Comparison of ENCODE assay signal across 17 cellular contexts in genomic region chr15:33860749-33861148, GRCh38.
DNase-seq lines count a peak whose midpoint lies in the region; ATAC-seq and TF ChIP-seq lines count a peak whose summit lies in the region.
"Had no signal": no experiment of that assay in that cellular context is flagged by ENCODE, and none has a peak within 500 bp of the region (broad histone marks: within the 10 kb centered on the region; RNA-seq: fewer than 3 reads in every experiment).

No MANE protein-coding gene starts in this region.

- peak overlapping the region in 1 of 2 experiments; percentile 77; a peak in 2 of 4 replicates for H3K27ac ChIP-seq in SK-N-SH (ENCODE audit: low read depth in 2 of 2, low read length in 1 of 2)
- H3K27ac ChIP-seq: coronary artery, gastroesophageal sphincter, SJCRH30 had no signal

- H3K9me3 ChIP-seq in SK-N-SH: no peaks in the 10 kb centered on the region
- H3K9me3 ChIP-seq: gastroesophageal sphincter, SJCRH30 had no signal

- no peak overlapping the region for H3K9ac ChIP-seq in SK-N-SH

- H3K27me3 ChIP-seq in SK-N-SH (ENCODE audit: insufficient read depth): no peaks in the 10 kb centered on the region
- H3K27me3 ChIP-seq: gastroesophageal sphincter, SJCRH30 had no signal

- H3K9me2 ChIP-seq in SK-N-SH: no peaks in the 10 kb centered on the region

- H2AFZ ChIP-seq in SK-N-SH (ENCODE audit: low read depth): no peak overlapping the region

- ATAC-seq in GM19395 (IDR thresholded peaks at IDR 0.05; ENCODE audit: unreplicated experiment): no peak
- ATAC-seq in HG02678 (IDR thresholded peaks at IDR 0.05; ENCODE audit: unreplicated experiment): no peak
- ATAC-seq: gastroesophageal sphincter; K562; naive thymus-derived CD4-positive, alpha-beta T cell; right cardiac atrium had no signal

- POLR2A ChIA-PET in SK-N-SH (lab: Yijun Ruan, JAX): no interaction called here

- DNase-seq in HCEC 1CT (peak; percentile 69), SK-N-SH (no peak), fibroblast of gingiva (ENCODE audit: low read depth) (peak; percentile 3), retinal pigment epithelial cell (ENCODE audit: low read depth) (peak; percentile 39), SIG-M5 treated with dmso at 0.1 percent for 504 hours (lab: John Stamatoyannopoulos, UW; ENCODE audit: unreplicated experiment) (no peak)
- no peak for DNase-seq in activated CD4-positive, alpha-beta T cell treated with anti-CD3 and anti-CD28 coated beads, Interleukin-2, amount 50 U/mL, for 48 hours
- DNase-seq: GDM1; kidney glomerular epithelial cell; naive thymus-derived CD4-positive, alpha-beta T cell; NCI-H187; right cardiac atrium; SJCRH30 had no signal

- TF ChIP-seq CTCF in SK-N-SH (IDR thresholded peaks at IDR 0.05) (no peak), retinal pigment epithelial cell (conservative IDR thresholded peaks at IDR 0.05; ENCODE audit: low read depth, low read length) (no peak)

- TF ChIP-seq EP300 in SK-N-SH (IDR thresholded peaks at IDR 0.05; ENCODE audit: borderline replicate concordance in 1 of 2, low read depth in 1 of 2, low read length in 1 of 2): peak in 1 of 2 experiments; percentile 76; a peak in 2 of 4 replicates

- H3F3A ChIP-seq in SK-N-SH (replicated peaks; ENCODE audit: insufficient read depth): peaks cover 11% of the 10 kb centered on the region

- CTCF ChIA-PET in SK-N-SH (lab: Yijun Ruan, JAX): interaction anchor here (1.0 kb wide), 1 partner anchor 47 kb away, joined by 3 read pairs; no protein-coding TSS in a partner anchor

- no peaks in the 10 kb centered on the region for H4K20me1 ChIP-seq in SK-N-SH (ENCODE audit: insufficient read depth)

- no peaks in the 10 kb centered on the region for H3K79me2 ChIP-seq in SK-N-SH (ENCODE audit: insufficient read depth)

- 14% methylated on average over 3 of the region's 3 CpGs for WGBS in SK-N-SH (ENCODE audit: low lambda C conversion rate)

- H3K4me3 ChIP-seq in SK-N-SH (ENCODE audit: low read depth in 2 of 2, low read length in 1 of 2) (no peak overlapping the region), retinal pigment epithelial cell (ENCODE audit: low read length) (no peak overlapping the region)
- H3K4me3 ChIP-seq: coronary artery, gastroesophageal sphincter, K562, SJCRH30 had no signal

- H3K4me2 ChIP-seq in SK-N-SH: peak overlapping the region; percentile 57

- peaks cover 0 to 3% of the 10 kb centered on the region in 2 experiments for H3K36me3 ChIP-seq in SK-N-SH (replicated peaks in 1 of 2; ENCODE audit: control insufficient read depth in 1 of 2, insufficient read depth in 2 of 2, low read length in 1 of 2)

- TF ChIP-seq RAD21 in SK-N-SH (IDR thresholded peaks at IDR 0.05; ENCODE audit: low read length): no peak

- H3K4me1 ChIP-seq in SK-N-SH (ENCODE audit: control insufficient read depth in 1 of 2, insufficient read depth in 2 of 2, low read depth in 1 of 2, low read length in 1 of 2): peaks cover 0 to 9% of the 10 kb centered on the region in 2 experiments; a peak in 1 of 4 replicates
- H3K4me1 ChIP-seq: SJCRH30 had no signal

TF ChIP-seq in SK-N-SH, 30 proteins besides CTCF, POLR2A, EP300 and RAD21 (continues in another document):
- TF ChIP-seq TCF12 (IDR thresholded peaks at IDR 0.05) (peak; percentile 64), RXRA (IDR thresholded peaks at IDR 0.05; ENCODE audit: borderline replicate concordance, low read depth) (no peak), YY1 (IDR thresholded peaks at IDR 0.05; ENCODE audit: low read depth) (no peak), TAF1 (IDR thresholded peaks at IDR 0.05; ENCODE audit: borderline replicate concordance, low read depth, low read length) (no peak), GABPA (IDR thresholded peaks at IDR 0.05; ENCODE audit: low read depth) (no peak), PBX3 (IDR thresholded peaks at IDR 0.05) (peak; percentile 91), NRF1 (IDR thresholded peaks at IDR 0.05; ENCODE audit: low read depth, low read length) (no peak), RCOR1 (IDR thresholded peaks at IDR 0.05; ENCODE audit: low read length) (no peak), SMC3 (IDR thresholded peaks at IDR 0.05; ENCODE audit: low read depth, low read length) (no peak), TEAD4 (IDR thresholded peaks at IDR 0.05; ENCODE audit: borderline replicate concordance, insufficient read depth) (0 out of 2 replicates have a peak, but pooled peaks have one; percentile 11), EZH2phosphoT487 (IDR thresholded peaks at IDR 0.05; ENCODE audit: borderline replicate concordance, low read depth) (no peak), JUND (IDR thresholded peaks at IDR 0.05) (peak; percentile 83), SIN3A (IDR thresholded peaks at IDR 0.05; ENCODE audit: borderline replicate concordance, low read depth, low read length) (no peak), FOXJ3 (CRISPR knock-in tag; IDR thresholded peaks at IDR 0.05) (no peak), IRF3 (IDR thresholded peaks at IDR 0.05; ENCODE audit: low read depth, low read length) (no peak), MEF2A (IDR thresholded peaks at IDR 0.05; ENCODE audit: borderline replicate concordance, low read depth) (no peak), NFIC (IDR thresholded peaks at IDR 0.05; ENCODE audit: borderline replicate concordance) (peak; percentile 57), ZBTB33 (IDR thresholded peaks at IDR 0.05; ENCODE audit: borderline replicate concordance, low read depth) (0 out of 2 replicates have a peak, but pooled peaks have one; percentile 14), FOSL2 (IDR thresholded peaks at IDR 0.05; ENCODE audit: borderline replicate concordance, low read depth) (peak; percentile 90; the same call in 1 of the 2 replicates), MXI1 (IDR thresholded peaks at IDR 0.05; ENCODE audit: low read depth, low read length) (no peak), CHD2 (IDR thresholded peaks at IDR 0.05; ENCODE audit: low read length, partially characterized antibody) (no peak), USF2 (IDR thresholded peaks at IDR 0.05; ENCODE audit: borderline replicate concordance, low read depth, low read length) (no peak), GATA2 (CRISPR knock-in tag; IDR thresholded peaks at IDR 0.05) (no peak), ELF1 (IDR thresholded peaks at IDR 0.05) (no peak), USF1 (IDR thresholded peaks at IDR 0.05; ENCODE audit: borderline replicate concordance, low read depth) (no peak), RFX5 (IDR thresholded peaks at IDR 0.05; ENCODE audit: low read length) (no peak), POLR2AphosphoS5 (IDR thresholded peaks at IDR 0.05; ENCODE audit: low read depth, low read length) (peak; percentile 31; the same call in 1 of the 2 replicates)
- TF ChIP-seq, protein P1, sequence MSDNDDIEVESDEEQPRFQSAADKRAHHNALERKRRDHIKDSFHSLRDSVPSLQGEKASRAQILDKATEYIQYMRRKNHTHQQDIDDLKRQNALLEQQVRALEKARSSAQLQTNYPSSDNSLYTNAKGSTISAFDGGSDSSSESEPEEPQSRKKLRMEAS (IDR thresholded peaks at IDR 0.05; ENCODE audit: low read depth): 0 out of 2 replicates have a peak, but pooled peaks have one; percentile 16

Comparison
In these comparisons a context has a peak if more than half of its experiments do, and no peak if none do; other contexts are left out.
1. DNase-seq: peak in HCEC 1CT (single experiment), fibroblast of gingiva (single experiment) and retinal pigment epithelial cell (single experiment); none in SK-N-SH (single experiment), activated CD4-positive, alpha-beta T cell treated with anti-CD3 and anti-CD28 coated beads, Interleukin-2, amount 50 U/mL, for 48 hours (0 of 2) and SIG-M5 treated with dmso at 0.1 percent for 504 hours (single experiment).